Comparison of ENCODE assay signal across 8 cellular contexts in the genomic region with DNA sequence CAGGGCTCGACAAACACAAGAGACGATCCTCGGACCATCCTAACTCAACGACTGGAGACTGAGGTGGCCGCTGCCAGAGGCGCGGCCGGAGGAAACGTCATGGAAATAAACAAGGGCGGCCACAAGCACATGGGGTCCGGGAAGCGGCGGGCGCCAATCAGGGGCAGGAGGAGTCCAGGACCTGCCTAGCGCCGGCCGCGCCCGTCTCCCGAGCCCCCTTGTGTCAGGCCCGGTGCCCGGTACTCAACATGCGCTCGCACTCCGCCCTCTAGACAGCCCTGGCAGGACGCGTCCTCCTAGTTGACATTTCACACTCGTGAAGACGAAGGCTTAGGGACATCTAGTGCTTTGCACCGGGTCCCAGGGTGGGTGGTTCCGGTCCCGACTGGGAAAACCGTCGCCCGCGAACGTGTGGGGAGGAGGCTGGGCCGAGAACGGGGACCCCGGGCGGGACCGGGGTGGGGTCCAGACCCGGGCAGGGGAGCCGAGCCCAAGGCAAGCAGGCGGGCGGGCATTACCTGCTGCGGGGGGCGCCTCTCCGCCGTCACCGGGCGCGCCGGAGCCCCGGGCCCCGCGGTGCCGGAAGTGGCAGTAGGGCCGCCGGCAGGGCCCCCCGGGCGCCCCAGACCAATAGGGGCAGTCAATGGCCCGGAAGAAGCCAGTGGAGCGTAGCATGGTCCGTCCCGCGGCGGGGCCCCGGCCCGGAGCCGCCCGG. TPM values are rescaled to one million over a fixed set of nuclear protein-coding genes. Genes with fewer than 3 reads are reported as not detected.
A peak's percentile ranks its signal among the peaks of the same experiment; 100 is the strongest.
DNase-seq lines count a peak whose midpoint lies in the region; ATAC-seq and TF ChIP-seq lines count a peak whose summit lies in the region.

No MANE protein-coding gene starts in this region.

- no peak overlapping the region for H2BK12ac ChIP-seq in neuronal stem cell (ENCODE audit: low read length)

- intact Hi-C loops in activated B cell treated with CpG ODN at 0.5 μM for 24 hours (cut with micrococcal nuclease), result loop anchor here (1.0 to 2.0 kb wide), 5 partner anchors 16 to 441 kb away; a partner anchor contains a TSS

- peak overlapping the region; percentile 80 for H3K27ac Mint-ChIP-seq in activated B cell treated with CpG ODN at 0.5 μM for 24 hours

- H3K4me2 ChIP-seq in neuronal stem cell (ENCODE audit: insufficient read depth, low read length, poor library complexity, severe bottlenecking), result peak overlapping the region; percentile 98

- no peak overlapping the region for H2BK15ac ChIP-seq in neuronal stem cell (ENCODE audit: low read length)

- peaks cover 33% of the 10 kb centered on the region for H3K79me1 ChIP-seq in neuronal stem cell (ENCODE audit: low read depth, low read length)

- CTCF ChIA-PET in activated B cell treated with CpG ODN at 0.5 μM for 24 hours (lab: Charles Lee), result no interaction called here

- H3K14ac ChIP-seq in neuronal stem cell (ENCODE audit: low read length), result no peak overlapping the region

- DNase-seq in AG08396 (ENCODE audit: low spot score), result peak; percentile 78
- DNase-seq in activated B cell treated with CpG ODN at 0.5 μM for 24 hours, result no peak
- peak; percentile 53 for DNase-seq in fibroblast of mammary gland (ENCODE audit: low read depth)
- DNase-seq in neuronal stem cell (ENCODE audit: low spot score), result no peak
- DNase-seq in NCI-H2171 treated with DMSO at 0.1 percent for 48 hours (lab: John Stamatoyannopoulos, UW), result no peak
- DNase-seq in NCI-H345 (lab: John Stamatoyannopoulos, UW), result no peak

- H3K4me1 ChIP-seq in neuronal stem cell (ENCODE audit: control insufficient read depth in 2 of 2, insufficient read depth in 1 of 2, low read depth in 1 of 2, low read length in 2 of 2), result peaks cover 4 to 16% of the 10 kb centered on the region in 2 donors

- peak overlapping the region; percentile 98 for H3K27ac ChIP-seq in neuronal stem cell (replicated peaks; ENCODE audit: low read length)

- peak overlapping the region; percentile 88 for H3K4me3 Mint-ChIP-seq in activated B cell treated with CpG ODN at 0.5 μM for 24 hours

- H4K8ac ChIP-seq in neuronal stem cell (ENCODE audit: low read depth, low read length), result no peak overlapping the region

- H3K18ac ChIP-seq in neuronal stem cell (ENCODE audit: low read length), result peak overlapping the region; percentile 90

- H2BK120ac ChIP-seq in neuronal stem cell (ENCODE audit: low read depth, low read length), result peak overlapping the region; percentile 82

- H4K91ac ChIP-seq in neuronal stem cell (ENCODE audit: low read depth, low read length, poor library complexity), result no peak overlapping the region

- H3K9me3 ChIP-seq in neuronal stem cell (replicated peaks in 1 of 2; ENCODE audit: control insufficient read depth in 2 of 2, insufficient read depth in 1 of 2, low read depth in 1 of 2, low read length in 2 of 2), result no peaks in the 10 kb centered on the region

- WGBS in neuronal stem cell (ENCODE audit: extremely low coverage in 2 of 2, insufficient read length in 2 of 2, insufficient replicate concordance in 1 of 2), 2 donors, result no CpG with 5 or more reads among the region's 72 CpGs

- H3K27me3 ChIP-seq in neuronal stem cell (ENCODE audit: control insufficient read depth in 3 of 3, insufficient read depth in 3 of 3, low read depth in 1 of 3, low read length in 3 of 3), result no peaks in the 10 kb centered on the region

- TF ChIP-seq CTCF in activated B cell treated with CpG ODN at 0.5 μM for 24 hours (IDR thresholded peaks at IDR 0.05) (no peak), fibroblast of mammary gland (conservative IDR thresholded peaks at IDR 0.05; ENCODE audit: control insufficient read depth, insufficient read depth, low read depth, low read length) (no peak)

- H3K36me3 Mint-ChIP-seq in activated B cell treated with CpG ODN at 0.5 μM for 24 hours (ENCODE audit: low read depth), result peaks cover 16% of the 10 kb centered on the region

- H3K27me3 Mint-ChIP-seq in activated B cell treated with CpG ODN at 0.5 μM for 24 hours, result no peaks in the 10 kb centered on the region

- no peaks in the 10 kb centered on the region for H3K9me3 Mint-ChIP-seq in activated B cell treated with CpG ODN at 0.5 μM for 24 hours

- peak overlapping the region; percentile 12 for H2AK5ac ChIP-seq in neuronal stem cell (ENCODE audit: low read depth, low read length)

- ATAC-seq in GM19025 (IDR thresholded peaks at IDR 0.05; ENCODE audit: low read depth, unreplicated experiment), result peak; percentile 28
- ATAC-seq in HG03469 (IDR thresholded peaks at IDR 0.05; ENCODE audit: unreplicated experiment), result peak; percentile 3
- ATAC-seq in activated B cell treated with CpG ODN at 0.5 μM for 24 hours (ENCODE audit: low read depth), result peak; percentile 5

- no peak overlapping the region for H3K4ac ChIP-seq in neuronal stem cell (ENCODE audit: low read length)

- H3K4me3 ChIP-seq in fibroblast of mammary gland (ENCODE audit: control insufficient read depth, low read depth, low read length) (peak overlapping the region; percentile 73), neuronal stem cell (ENCODE audit: low read length in 2 of 2) (peak overlapping the region; percentile 97 to 99)

- peak overlapping the region; percentile 100 for H2AFZ ChIP-seq in neuronal stem cell (ENCODE audit: low read length)

- peak overlapping the region; percentile 94 for H2BK5ac ChIP-seq in neuronal stem cell (ENCODE audit: low read length)

- H3K9ac ChIP-seq in neuronal stem cell (ENCODE audit: low read depth, low read length, poor library complexity), result peak overlapping the region; percentile 94

- POLR2A ChIA-PET in activated B cell treated with CpG ODN at 0.5 μM for 24 hours (lab: Charles Lee), result interaction anchor here (0.6 to 1.8 kb wide), 3 partner anchors 10 to 188 kb away, joined by 3 to 7 read pairs (median 6); no protein-coding TSS in a partner anchor

- H3K36me3 ChIP-seq in neuronal stem cell (replicated peaks in 1 of 2; ENCODE audit: control insufficient read depth in 2 of 2, insufficient read depth in 2 of 2, low read length in 2 of 2), result peaks cover 5 to 22% of the 10 kb centered on the region in 2 donors

- H3K23ac ChIP-seq in neuronal stem cell (ENCODE audit: low read depth, low read length, poor library complexity), result peak overlapping the region; percentile 75

- peaks cover 65% of the 10 kb centered on the region for H3K4me1 Mint-ChIP-seq in activated B cell treated with CpG ODN at 0.5 μM for 24 hours

RNA-seq across cellular contexts. Expression of a gene that starts 0.4 kb away (rescaled TPM):
- total RNA-seq in activated B cell treated with CpG ODN at 0.5 μM for 24 hours, result 56.3 and 69.6 TPM in 2 replicates
- polyA plus RNA-seq in neuronal stem cell (2013, experiment 1 of 2), result 15.0 TPM
- 16.5 TPM for polyA plus RNA-seq in neuronal stem cell (2013, experiment 2 of 2)

RNA-seq across cellular contexts. Expression of a gene that starts 15.5 kb away (rescaled TPM):
- 21.5 and 25.2 TPM in 2 replicates for total RNA-seq in activated B cell treated with CpG ODN at 0.5 μM for 24 hours
- polyA plus RNA-seq in neuronal stem cell (2013, experiment 1 of 2), result 12.8 TPM
- 12.5 TPM for polyA plus RNA-seq in neuronal stem cell (2013, experiment 2 of 2)

RNA-seq across cellular contexts. Expression of a gene that starts 35.8 kb away (rescaled TPM):
- total RNA-seq in activated B cell treated with CpG ODN at 0.5 μM for 24 hours, result 2.3 and 3.9 TPM in 2 replicates
- polyA plus RNA-seq in neuronal stem cell (2013, experiment 1 of 2), result 0.79 TPM
- polyA plus RNA-seq in neuronal stem cell (2013, experiment 2 of 2), result 0.80 TPM

RNA-seq across cellular contexts. Expression of a gene that starts 37.5 kb away (rescaled TPM):
- total RNA-seq in activated B cell treated with CpG ODN at 0.5 μM for 24 hours, result 57.4 and 64.3 TPM in 2 replicates
- polyA plus RNA-seq in neuronal stem cell (2013, experiment 1 of 2), result 44.4 TPM
- polyA plus RNA-seq in neuronal stem cell (2013, experiment 2 of 2), result 44.1 TPM

RNA-seq across cellular contexts. Expression of a gene that starts 57.4 kb away (rescaled TPM):
- total RNA-seq in activated B cell treated with CpG ODN at 0.5 μM for 24 hours, result 8.5 and 14.1 TPM in 2 replicates
- 4.4 TPM for polyA plus RNA-seq in neuronal stem cell (2013, experiment 1 of 2)
- 3.8 TPM for polyA plus RNA-seq in neuronal stem cell (2013, experiment 2 of 2)

Comparison
In these comparisons a context has a peak if more than half of its experiments do, and no peak if none do; other contexts are left out.
1. DNase-seq: peak in AG08396 (single experiment) and fibroblast of mammary gland (single experiment); none in activated B cell treated with CpG ODN at 0.5 μM for 24 hours (single experiment), neuronal stem cell (single experiment), NCI-H2171 treated with DMSO at 0.1 percent for 48 hours (single experiment) and NCI-H345 (single experiment).
2. Peak in every context shown above with its lines, with median percentiles within 50 percentile points of each other: ATAC-seq.